14 cellular contexts compared by ENCODE assay signal in the genomic region with DNA sequence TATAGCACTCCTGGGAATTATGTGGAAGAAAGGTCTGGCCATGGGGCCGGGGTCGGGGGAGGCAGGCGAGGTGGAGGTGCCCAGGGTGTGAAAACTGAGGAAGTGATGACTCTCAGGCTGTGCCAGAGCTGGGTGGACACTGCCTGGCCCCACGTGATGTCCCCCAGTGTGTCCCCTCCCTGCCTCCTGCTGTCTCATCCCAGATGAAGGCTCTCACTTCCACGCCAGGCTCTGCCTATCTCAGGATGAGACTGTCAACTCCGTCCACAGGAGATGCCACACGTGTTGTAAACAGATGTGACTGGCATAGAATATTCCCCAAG.
"Had no signal": no experiment of that assay in that cellular context is flagged by ENCODE, and none has a peak within 500 bp of the region (broad histone marks: within the 10 kb centered on the region; RNA-seq: fewer than 3 reads in every experiment).

No MANE protein-coding gene starts in this region.

- DNase-seq: activated CD4-positive, alpha-beta T cell treated with anti-CD3 and anti-CD28 coated beads, Interleukin-2, amount 50 U/mL, for 48 hours; activated CD4-positive, CD25-positive, alpha-beta regulatory T cell treated with anti-CD3 and anti-CD28 coated beads, Interleukin-2, amount 50 U/mL, for 72 hours; activated naive CD4-positive, alpha-beta T cell treated with anti-CD3 and anti-CD28 coated beads, Interleukin-2, amount 10 ng/mL, durations not matched to agents 7 days and 5 days; dorsolateral prefrontal cortex; endodermal cell; gastrocnemius medialis; mesendoderm; T-cell; T-helper 9 cell had no signal

- H3K9me3 ChIP-seq: ascending aorta, gastrocnemius medialis, vagina had no signal

- H3K4me1 ChIP-seq: gastrocnemius medialis had no signal

- H3K4me3 ChIP-seq: ascending aorta, dorsolateral prefrontal cortex, gastrocnemius medialis, vagina had no signal

- H3K27me3 ChIP-seq: ascending aorta, dorsolateral prefrontal cortex, gastrocnemius medialis, vagina had no signal

- ATAC-seq: gastrocnemius medialis; natural killer cell treated with Interleukin-12 subunit alpha and Interleukin-12 subunit beta and Interleukin-15 and Interleukin-18, amount 100 ng/mL, for 72 hours; stimulated activated effector memory CD8-positive, alpha-beta T cell treated with anti-CD3 and anti-CD28 coated beads, Interleukin-12 subunit alpha, Interleukin-12 subunit beta, amount 100 ng/mL, for 72 hours; T-cell had no signal

- H3K27ac ChIP-seq: ascending aorta, dorsolateral prefrontal cortex, gastrocnemius medialis, vagina had no signal

- H3K36me3 ChIP-seq: ascending aorta, gastrocnemius medialis, vagina had no signal

- FAIRE-seq: islet of Langerhans had no signal
